ENCODE assay signal across 9 cellular contexts in genomic region chr6:157614026-157614484, GRCh38.
DNase-seq lines count a peak whose midpoint lies in the region; ATAC-seq and TF ChIP-seq lines count a peak whose summit lies in the region.
"Had no signal": no experiment of that assay in that cellular context is flagged by ENCODE, and none has a peak within 500 bp of the region (broad histone marks: within the 10 kb centered on the region; RNA-seq: fewer than 3 reads in every experiment).

No MANE protein-coding gene starts in this region.

- no peaks in the 10 kb centered on the region for H4K20me1 ChIP-seq in neural progenitor cell (ENCODE audit: low read depth)

- peaks cover 68% of the 10 kb centered on the region for H3K4me1 Mint-ChIP-seq in activated B cell treated with CpG ODN at 0.5 μM for 24 hours
- H3K4me1 Mint-ChIP-seq in neural progenitor cell: peaks cover 7% of the 10 kb centered on the region
- no peaks in the 10 kb centered on the region for H3K4me1 Mint-ChIP-seq in T-cell

- H3K36me3 ChIP-seq in neural progenitor cell: no peaks in the 10 kb centered on the region

- H3K27me3 Mint-ChIP-seq in activated B cell treated with CpG ODN at 0.5 μM for 24 hours: no peaks in the 10 kb centered on the region
- H3K27me3 Mint-ChIP-seq in neural progenitor cell (ENCODE audit: insufficient read depth, low read depth): peaks cover 13% of the 10 kb centered on the region
- H3K27me3 Mint-ChIP-seq in T-cell: no peaks in the 10 kb centered on the region

- no peak overlapping the region for H3K4me3 ChIP-seq in neural progenitor cell

- POLR2A ChIA-PET in activated B cell treated with CpG ODN at 0.5 μM for 24 hours (lab: Charles Lee): interaction anchor here (0.5 to 3.2 kb wide), 11 partner anchors 43 to 299 kb away, joined by 3 to 28 read pairs (median 4); partner anchors contain the start of genes TMEM242 and ZDHHC14
- POLR2A ChIA-PET in T-cell (lab: Charles Lee): interaction anchor here (0.6 kb wide), 2 partner anchors 166 to 495 kb away, joined by 3 to 4 read pairs; no protein-coding TSS in a partner anchor

- H3K27ac Mint-ChIP-seq in activated B cell treated with CpG ODN at 0.5 μM for 24 hours (peak overlapping the region; percentile 85), neural progenitor cell (peak overlapping the region; percentile 54), T-cell (no peak overlapping the region)

- intact Hi-C loops in activated B cell treated with CpG ODN at 0.5 μM for 24 hours (cut with micrococcal nuclease) (loop anchor here (1.0 to 2.0 kb wide), 6 partner anchors 15 to 300 kb away; partner anchors contain the start of genes TMEM242 and ZDHHC14), Right ventricle myocardium superior (cut with DNase I) (no loop called here)

- DNase-seq in GM13976 (ENCODE audit: low spot score): no peak
- no peak for DNase-seq in activated B cell treated with CpG ODN at 0.5 μM for 24 hours
- DNase-seq in neural progenitor cell (ENCODE audit: low spot score): no peak
- no peak for DNase-seq in Right ventricle myocardium superior
- no peak for DNase-seq in effector CD8-positive, alpha-beta T cell (lab: John Stamatoyannopoulos, UW)
- no peak for DNase-seq in T-cell
- DNase-seq in AG20443 (ENCODE audit: low spot score): no peak
- DNase-seq: left ventricle myocardium superior had no signal

- ATAC-seq in HG03342 (IDR thresholded peaks at IDR 0.05; ENCODE audit: unreplicated experiment) (peak; percentile 62), activated B cell treated with CpG ODN at 0.5 μM for 24 hours (ENCODE audit: low read depth) (peak; percentile 74), Right ventricle myocardium superior (ENCODE audit: poor library complexity) (no peak), T-cell (replicated peaks in 1 of 4) (no peak)
- ATAC-seq: left ventricle myocardium superior had no signal

- H3K27me3 ChIP-seq in neural progenitor cell: no peaks in the 10 kb centered on the region

- no peaks in the 10 kb centered on the region for H3K9me3 ChIP-seq in neural progenitor cell (ENCODE audit: low read depth)

- H3K27ac ChIP-seq in neural progenitor cell: no peak overlapping the region

- no peaks in the 10 kb centered on the region for H3K9me3 Mint-ChIP-seq in activated B cell treated with CpG ODN at 0.5 μM for 24 hours
- H3K9me3 Mint-ChIP-seq in neural progenitor cell: no peaks in the 10 kb centered on the region
- no peaks in the 10 kb centered on the region for H3K9me3 Mint-ChIP-seq in T-cell

- in situ Hi-C loops in GM13976 (cut with MboI; ENCODE audit: low sequenced_read_pairs, unreplicated experiment): no loop called here

- H3K79me2 ChIP-seq in neural progenitor cell (ENCODE audit: low read depth): no peaks in the 10 kb centered on the region

- H3K4me3 Mint-ChIP-seq in activated B cell treated with CpG ODN at 0.5 μM for 24 hours (peak overlapping the region; percentile 41), neural progenitor cell (no peak overlapping the region), T-cell (no peak overlapping the region)

- H3K36me3 Mint-ChIP-seq in activated B cell treated with CpG ODN at 0.5 μM for 24 hours (ENCODE audit: low read depth) (no peaks in the 10 kb centered on the region), neural progenitor cell (peaks cover 4% of the 10 kb centered on the region), T-cell (peaks cover 3% of the 10 kb centered on the region)

- H3K4me2 ChIP-seq in neural progenitor cell: no peak overlapping the region

- TF ChIP-seq CTCF in GM13976 (IDR thresholded peaks at IDR 0.05; ENCODE audit: borderline replicate concordance, control extremely low read depth, extremely low read depth, insufficient read depth, missing control alignments) (peak; percentile 32), activated B cell treated with CpG ODN at 0.5 μM for 24 hours (IDR thresholded peaks at IDR 0.05) (no peak), neural progenitor cell (IDR thresholded peaks at IDR 0.05) (no peak)

- no peak overlapping the region for H2AFZ ChIP-seq in neural progenitor cell (replicated peaks)

- no peaks in the 10 kb centered on the region for H3K4me1 ChIP-seq in neural progenitor cell

- CTCF ChIA-PET in activated B cell treated with CpG ODN at 0.5 μM for 24 hours (lab: Charles Lee) (interaction anchor here (0.7 to 2.4 kb wide), 9 partner anchors 14 to 339 kb away, joined by 3 to 24 read pairs (median 4); no protein-coding TSS in a partner anchor), T-cell (lab: Charles Lee) (interaction anchor here (0.6 to 1.5 kb wide), 2 partner anchors 12 to 299 kb away, joined by 3 to 4 read pairs; no protein-coding TSS in a partner anchor)

- no peak overlapping the region for H3K9ac ChIP-seq in neural progenitor cell

- H3F3A ChIP-seq in neural progenitor cell (ENCODE audit: low read depth): no peaks in the 10 kb centered on the region

Comparison
In these comparisons a context has a peak if more than half of its experiments do, and no peak if none do; other contexts are left out.
1. ATAC-seq: peak in HG03342 (single experiment) and activated B cell treated with CpG ODN at 0.5 μM for 24 hours (single experiment); none in Right ventricle myocardium superior (single experiment) and T-cell (0 of 4).
2. H3K27ac Mint-ChIP-seq: peak in activated B cell treated with CpG ODN at 0.5 μM for 24 hours (single experiment) and neural progenitor cell (single experiment); none in T-cell (0 of 2).